ENCODE assay signal across 8 cellular contexts in the genomic region with DNA sequence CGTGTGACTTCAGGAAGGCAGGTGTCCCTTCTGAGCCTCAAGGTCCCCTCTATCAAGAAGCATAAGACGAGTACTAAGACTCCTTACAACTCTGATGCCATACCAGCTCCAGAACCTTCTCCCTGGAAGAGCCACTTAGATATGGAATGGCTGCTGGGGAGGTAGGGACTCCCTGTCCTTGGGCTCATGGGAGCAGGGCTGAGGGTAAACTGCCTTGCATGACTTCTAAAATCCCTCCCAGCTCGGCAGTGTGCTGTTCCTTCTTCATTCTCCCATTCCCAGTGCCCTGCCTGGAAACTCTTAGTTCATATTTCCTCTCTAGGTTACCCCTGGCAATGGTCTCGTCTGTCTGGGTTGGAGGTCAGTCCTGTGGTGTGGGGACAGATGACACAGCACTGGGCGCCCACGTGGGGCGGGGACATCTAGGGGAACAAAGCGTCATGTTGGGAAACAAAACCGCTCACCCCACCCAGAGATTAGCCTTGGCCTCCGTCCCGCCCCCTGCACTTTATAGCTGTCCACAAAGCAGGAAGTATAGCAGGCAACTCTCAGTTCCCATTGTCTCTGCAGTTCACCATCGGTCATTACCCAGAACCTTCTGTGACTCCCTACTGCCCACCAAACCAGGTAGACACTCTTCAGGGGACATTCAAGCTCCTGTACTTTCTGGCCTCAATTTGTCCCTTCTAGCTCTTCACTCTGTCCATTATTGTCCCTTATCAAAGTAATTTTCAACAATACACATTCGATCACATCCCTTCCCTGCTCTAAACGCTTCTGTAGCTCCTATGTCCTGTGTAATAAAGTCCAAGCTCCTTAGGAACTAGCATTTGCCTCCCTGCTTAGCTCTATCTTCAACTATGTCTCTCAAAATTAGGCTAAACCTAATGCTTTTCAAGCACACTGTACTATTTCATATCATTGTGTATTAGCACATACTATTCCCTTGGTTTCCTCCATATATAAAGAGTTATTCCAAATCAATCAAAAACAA.
DNase-seq lines count a peak whose midpoint lies in the region; ATAC-seq and TF ChIP-seq lines count a peak whose summit lies in the region.

No MANE protein-coding gene starts in this region.

- H3K4me1 Mint-ChIP-seq in T-cell, result peaks cover 76 to 84% (median 80%) of the 10 kb centered on the region in 3 donors

- 54 to 60% methylated on average over 14 of the region's 14 CpGs for WGBS in lower leg skin, 2 donors

- no peak for TF ChIP-seq CTCF in GM13976 (IDR thresholded peaks at IDR 0.05; ENCODE audit: borderline replicate concordance, control extremely low read depth, extremely low read depth, insufficient read depth, missing control alignments)
- peak in 1 of 3 donors; percentile 7 for TF ChIP-seq CTCF in lower leg skin (IDR thresholded peaks at IDR 0.05)

- H3K36me3 Mint-ChIP-seq in T-cell, result peaks cover 41% of the 10 kb centered on the region

- no peaks in the 10 kb centered on the region for H3K9me3 Mint-ChIP-seq in T-cell

- TF ChIP-seq POLR2A in lower leg skin (IDR thresholded peaks at IDR 0.05), result no peak

- peak overlapping the region; percentile 80 to 85 for H3K27ac Mint-ChIP-seq in T-cell

- ATAC-seq in HG02885 (IDR thresholded peaks at IDR 0.05; ENCODE audit: poor library complexity, unreplicated experiment) (peak; percentile 46), T-cell (replicated peaks in 1 of 4) (no peak), GM18519 (IDR thresholded peaks at IDR 0.05; ENCODE audit: low FRiP score, unreplicated experiment) (no peak)

- H3K27me3 Mint-ChIP-seq in T-cell, result no peaks in the 10 kb centered on the region

- in situ Hi-C loops in GM13976 (cut with MboI; ENCODE audit: low sequenced_read_pairs, unreplicated experiment), result no loop called here

- intact Hi-C loops in lower leg skin (cut with DNase I; ENCODE audit: low total_unique reads), result no loop called here

- CTCF ChIA-PET in T-cell (lab: Charles Lee), result interaction anchor here (0.6 to 1.6 kb wide), 6 partner anchors 10 to 1948 kb away, joined by 3 to 4 read pairs (median 3); a partner anchor contains a TSS
- CTCF ChIA-PET in HEK293T (lab: Yijun Ruan, JAX), result interaction anchor here (0.7 kb wide), 1 partner anchor 28 kb away, joined by 3 read pairs; no protein-coding TSS in a partner anchor

- no peak overlapping the region for H3K4me3 Mint-ChIP-seq in T-cell

- POLR2A ChIA-PET in T-cell (lab: Charles Lee), result interaction anchor here (0.5 to 1.0 kb wide), 2 partner anchors 13 to 222 kb away, joined by 3 to 5 read pairs; no protein-coding TSS in a partner anchor
- POLR2A ChIA-PET in HEK293T (lab: Yijun Ruan, JAX), result no interaction called here

- DNase-seq in GM13976 (ENCODE audit: low spot score) (peak; percentile 80), T-cell (peak in 13 of 34 experiments; percentile 16 to 69 (median 36)), lower leg skin (ENCODE audit: low spot score in 2 of 2) (peak; percentile 91 to 97), NCI-H345 (lab: John Stamatoyannopoulos, UW) (no peak), NCI-H2227 treated with DMSO at 0.1 percent for 48 hours (lab: John Stamatoyannopoulos, UW) (no peak), HEK293T (ENCODE audit: extremely low spot score) (no peak)

- no peak overlapping the region for H3K4me3 ChIP-seq in lower leg skin (ENCODE audit: low read depth, poor library complexity, severe bottlenecking)

TF ChIP-seq in HEK293T, 16 proteins besides CTCF, POLR2A, EP300 and RAD21:
- TF ChIP-seq FOXA1 (IDR thresholded peaks at IDR 0.05) (no peak), BHLHE40 (IDR thresholded peaks at IDR 0.05; ENCODE audit: borderline replicate concordance) (no peak), HDGF (IDR thresholded peaks at IDR 0.05; ENCODE audit: borderline replicate concordance) (no peak), ZNF384 (IDR thresholded peaks at IDR 0.05) (no peak), CTBP1 (IDR thresholded peaks at IDR 0.05; ENCODE audit: borderline replicate concordance) (no peak), ARNT (IDR thresholded peaks at IDR 0.05) (no peak), L3MBTL2 (conservative IDR thresholded peaks at IDR 0.05) (no peak), LEF1 (IDR thresholded peaks at IDR 0.05; ENCODE audit: borderline replicate concordance) (no peak), FOXK2 (IDR thresholded peaks at IDR 0.05) (no peak), ELF4 (IDR thresholded peaks at IDR 0.05) (no peak), SP1 (IDR thresholded peaks at IDR 0.05) (no peak), FOXM1 (IDR thresholded peaks at IDR 0.05; ENCODE audit: borderline replicate concordance) (no peak), SUZ12 (IDR thresholded peaks at IDR 0.05) (no peak)
- TF ChIP-seq, protein P1, sequence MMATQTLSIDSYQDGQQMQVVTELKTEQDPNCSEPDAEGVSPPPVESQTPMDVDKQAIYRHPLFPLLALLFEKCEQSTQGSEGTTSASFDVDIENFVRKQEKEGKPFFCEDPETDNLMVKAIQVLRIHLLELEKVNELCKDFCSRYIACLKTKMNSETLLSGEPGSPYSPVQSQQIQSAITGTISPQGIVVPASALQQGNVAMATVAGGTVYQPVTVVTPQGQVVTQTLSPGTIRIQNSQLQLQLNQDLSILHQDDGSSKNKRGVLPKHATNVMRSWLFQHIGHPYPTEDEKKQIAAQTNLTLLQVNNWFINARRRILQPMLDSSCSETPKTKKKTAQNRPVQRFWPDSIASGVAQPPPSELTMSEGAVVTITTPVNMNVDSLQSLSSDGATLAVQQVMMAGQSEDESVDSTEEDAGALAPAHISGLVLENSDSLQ (IDR thresholded peaks at IDR 0.05), result no peak

Comparison
In these comparisons a context has a peak if more than half of its experiments do, and no peak if none do; other contexts are left out.
1. DNase-seq: peak in GM13976 (single experiment) and lower leg skin (2 of 2); none in NCI-H345 (single experiment), NCI-H2227 treated with DMSO at 0.1 percent for 48 hours (single experiment) and HEK293T (single experiment).